15 cellular contexts compared by ENCODE assay signal in the genomic region with DNA sequence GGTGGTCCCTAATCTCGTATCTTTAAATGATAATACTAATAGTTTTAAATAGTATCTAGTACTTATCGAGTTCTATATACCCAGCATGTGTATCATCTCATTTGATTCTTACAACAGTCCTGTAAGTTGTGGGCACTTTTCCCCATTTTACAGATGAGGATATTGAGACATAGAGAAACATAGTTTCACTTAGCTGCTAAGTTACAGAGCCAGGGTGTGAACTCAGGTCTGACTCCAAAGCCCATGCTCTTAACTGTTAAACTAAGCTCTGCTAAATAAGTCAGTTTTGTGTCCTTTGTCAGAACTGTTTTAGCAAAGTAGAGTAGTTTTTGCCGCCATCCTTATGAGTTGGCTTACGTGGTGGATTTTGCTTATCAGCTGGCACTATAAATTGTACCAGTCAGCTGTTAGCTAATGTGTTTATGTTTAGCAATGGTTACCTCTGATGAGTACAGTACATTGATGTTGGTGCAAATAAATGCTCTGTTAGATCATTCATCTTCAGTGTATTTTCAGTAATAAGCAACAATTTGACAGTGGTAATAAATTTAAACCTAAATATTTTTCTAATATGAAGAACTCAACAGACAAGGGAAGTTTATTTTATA. TPM values are rescaled to one million over a fixed set of nuclear protein-coding genes. Genes with fewer than 3 reads are reported as not detected.
DNase-seq lines count a peak whose midpoint lies in the region; ATAC-seq and TF ChIP-seq lines count a peak whose summit lies in the region.
"Had no signal": no experiment of that assay in that cellular context is flagged by ENCODE, and none has a peak within 500 bp of the region (broad histone marks: within the 10 kb centered on the region; RNA-seq: fewer than 3 reads in every experiment).

No MANE protein-coding gene starts in this region.

- no peaks in the 10 kb centered on the region for H3K9me2 ChIP-seq in PC-9 (ENCODE audit: insufficient read depth)

- H3K4me1 ChIP-seq in right cardiac atrium (ENCODE audit: control insufficient read depth, insufficient read depth, low read length) (no peaks in the 10 kb centered on the region), PC-9 (replicated peaks; ENCODE audit: insufficient read depth) (peaks cover 18% of the 10 kb centered on the region), A673 (ENCODE audit: insufficient read depth, low read length, poor library complexity, severe bottlenecking) (no peaks in the 10 kb centered on the region)
- H3K4me1 ChIP-seq: BE2C had no signal

- POLR2A ChIA-PET in PC-9 (lab: Charles Lee; ENCODE audit: unreplicated experiment), result no interaction called here
- POLR2A ChIA-PET in A673 (lab: Charles Lee; ENCODE audit: low non-redundant PET), result no interaction called here

- H3F3A ChIP-seq in PC-9 (ENCODE audit: insufficient read depth, low read depth), result peaks cover 19% of the 10 kb centered on the region; the same call in 1 of the 2 replicates

- peaks cover 13% of the 10 kb centered on the region for H3K36me3 ChIP-seq in PC-9 (ENCODE audit: low read depth)
- H3K36me3 ChIP-seq in A673 (ENCODE audit: insufficient read depth, low read length, poor library complexity, severe bottlenecking), result peaks cover 4% of the 10 kb centered on the region

- no peak for DNase-seq in left ventricle myocardium superior
- DNase-seq in right cardiac atrium, result no peak
- no peak for DNase-seq in PC-9
- peak; percentile 29 for DNase-seq in fibroblast of villous mesenchyme (ENCODE audit: low read depth)
- DNase-seq in NCI-H1092 (lab: John Stamatoyannopoulos, UW), result no peak
- DNase-seq in A673 (ENCODE audit: low spot score), result no peak
- DNase-seq: BE2C; CD4-positive, alpha-beta memory T cell; DMS153; DMS79 treated with DMSO at 0.1 percent for 48 hours; EL; H7 had no signal

- H3K4me3 ChIP-seq in right cardiac atrium (ENCODE audit: low read length), result no peak overlapping the region
- H3K4me3 ChIP-seq in PC-9, result no peak overlapping the region
- no peak overlapping the region for H3K4me3 ChIP-seq in fibroblast of villous mesenchyme (ENCODE audit: low read depth, low read length)
- H3K4me3 ChIP-seq in A673 (ENCODE audit: low read depth, low read length, poor library complexity, severe bottlenecking), result no peak overlapping the region
- H3K4me3 ChIP-seq: GM23248 had no signal

- TF ChIP-seq CTCF in PC-9 (conservative IDR thresholded peaks at IDR 0.05) (no peak), fibroblast of villous mesenchyme (IDR thresholded peaks at IDR 0.05; ENCODE audit: insufficient read depth, low read depth, low read length) (no peak), A673 (conservative IDR thresholded peaks at IDR 0.05; ENCODE audit: low read depth, low read length) (no peak)

- CTCF ChIA-PET in PC-9 (lab: Charles Lee) (no interaction called here), A673 (lab: Charles Lee) (no interaction called here)

- no peak overlapping the region for H2AFZ ChIP-seq in PC-9
- H2AFZ ChIP-seq: GM23248 had no signal

- H3K27ac ChIP-seq in right cardiac atrium (ENCODE audit: low read length) (no peak overlapping the region), PC-9 (no peak overlapping the region), A673 (ENCODE audit: low read depth, low read length, poor library complexity, severe bottlenecking) (no peak overlapping the region)
- H3K27ac ChIP-seq: C4-2B had no signal

- BruUV-seq in PC-9 (replicated peaks; lab: Mats Ljungman, UMichigan) (no TSS peak), A673 (replicated peaks; lab: Mats Ljungman, UMichigan) (no TSS peak)

- intact Hi-C loops in left ventricle myocardium superior (cut with micrococcal nuclease), result no loop called here
- intact Hi-C loops in right cardiac atrium (cut with DNase I), result no loop called here
- intact Hi-C loops in PC-9 (cut with micrococcal nuclease; ENCODE audit: unreplicated experiment), result no loop called here
- intact Hi-C loops in A673 (cut with micrococcal nuclease; ENCODE audit: unreplicated experiment), result no loop called here

- H3K27me3 ChIP-seq in right cardiac atrium (ENCODE audit: control insufficient read depth, insufficient read depth), result no peaks in the 10 kb centered on the region
- no peaks in the 10 kb centered on the region for H3K27me3 ChIP-seq in PC-9 (ENCODE audit: insufficient read depth, low read depth)
- H3K27me3 ChIP-seq in A673 (replicated peaks; ENCODE audit: insufficient read depth, low read depth, low read length, poor library complexity), result no peaks in the 10 kb centered on the region
- H3K27me3 ChIP-seq: BE2C had no signal

- H3K4me2 ChIP-seq in PC-9, result 0 out of 2 replicates have a peak overlapping the region, but pooled peaks have one; percentile 9

- H3K9me3 ChIP-seq in right cardiac atrium (ENCODE audit: control insufficient read depth, low read length) (no peaks in the 10 kb centered on the region), PC-9 (ENCODE audit: insufficient read depth, low read depth) (no peaks in the 10 kb centered on the region), A673 (ENCODE audit: low read depth, low read length, poor library complexity, severe bottlenecking) (no peaks in the 10 kb centered on the region)
- H3K9me3 ChIP-seq: BE2C had no signal

- no peaks in the 10 kb centered on the region for H4K20me1 ChIP-seq in PC-9 (ENCODE audit: insufficient read depth)

- ATAC-seq in left ventricle myocardium superior (peak; percentile 62), right cardiac atrium (no peak), HG03108 (IDR thresholded peaks at IDR 0.05; ENCODE audit: unreplicated experiment) (no peak)

- 89% methylated on average over 4 of the region's 4 CpGs for WGBS in right cardiac atrium

- no peaks in the 10 kb centered on the region for H3K79me2 ChIP-seq in PC-9 (ENCODE audit: low read depth)

RNA-seq across cellular contexts. Expression of a gene that starts 12.1 kb away (rescaled TPM):
- total RNA-seq in left ventricle myocardium superior, result 10.0 TPM
- 10 to 100 TPM in 3 of 4 donors, 1 to 10 TPM in 1; 8.9 to 12.4 (median 12.1) TPM for total RNA-seq in right cardiac atrium
- polyA plus RNA-seq in right cardiac atrium, result 5.4 TPM
- 8.1 and 11.0 TPM in 2 replicates for total RNA-seq in PC-9 (2021)
- 90.8 and 241 TPM in 2 replicates for total RNA-seq in fibroblast of villous mesenchyme
- total RNA-seq in A673 (2021), result 8.0 and 9.3 TPM in 2 replicates
